ENCODE assay signal across 11 cellular contexts in genomic region chr13:27427663-27428062, GRCh38. TPM values are rescaled to one million over a fixed set of nuclear protein-coding genes. Genes with fewer than 3 reads are reported as not detected.
DNase-seq lines count a peak whose midpoint lies in the region; ATAC-seq and TF ChIP-seq lines count a peak whose summit lies in the region.
"Had no signal": no experiment of that assay in that cellular context is flagged by ENCODE, and none has a peak within 500 bp of the region (broad histone marks: within the 10 kb centered on the region; RNA-seq: fewer than 3 reads in every experiment).

No MANE protein-coding gene starts in this region.

- peak overlapping the region; percentile 90 to 96 (median 94) for H3K4me3 Mint-ChIP-seq in CD4-positive, CD25-positive, alpha-beta regulatory T cell
- peak overlapping the region in 3 of 4 donors; percentile 22 to 94 (median 38) for H3K4me3 Mint-ChIP-seq in IgD-negative memory B cell
- peak overlapping the region in 2 of 3 experiments; percentile 41 to 67 for H3K4me3 Mint-ChIP-seq in nephron

- no peaks in the 10 kb centered on the region for H3K9me3 ChIP-seq in CD4-positive, CD25-positive, alpha-beta regulatory T cell (ENCODE audit: control insufficient read depth in 2 of 2, low read length in 2 of 2)
- no peaks in the 10 kb centered on the region for H3K9me3 ChIP-seq in adrenal gland (replicated peaks in 1 of 3)

- no peaks in the 10 kb centered on the region for H3K9me3 Mint-ChIP-seq in CD4-positive, CD25-positive, alpha-beta regulatory T cell
- no peaks in the 10 kb centered on the region for H3K9me3 Mint-ChIP-seq in IgD-negative memory B cell
- no peaks in the 10 kb centered on the region for H3K9me3 Mint-ChIP-seq in nephron

- TF ChIP-seq POLR2A in adrenal gland (IDR thresholded peaks at IDR 0.05): no peak

- no peaks in the 10 kb centered on the region for H3K27me3 ChIP-seq in CD4-positive, CD25-positive, alpha-beta regulatory T cell (ENCODE audit: control insufficient read depth, insufficient read depth, low read length)
- H3K27me3 ChIP-seq in adrenal gland: no peaks in the 10 kb centered on the region

- peaks cover 51% of the 10 kb centered on the region for H3K36me3 ChIP-seq in CD4-positive, CD25-positive, alpha-beta regulatory T cell (ENCODE audit: control insufficient read depth, insufficient read depth, low read length)
- H3K36me3 ChIP-seq in adrenal gland (replicated peaks in 1 of 2): peaks cover 0 to 48% of the 10 kb centered on the region in 2 donors

- H3K36me3 Mint-ChIP-seq in CD4-positive, CD25-positive, alpha-beta regulatory T cell: peaks cover 46% of the 10 kb centered on the region
- H3K36me3 Mint-ChIP-seq in IgD-negative memory B cell: peaks cover 6% of the 10 kb centered on the region
- peaks cover 44% of the 10 kb centered on the region for H3K36me3 Mint-ChIP-seq in nephron (ENCODE audit: low read depth)

- WGBS in adrenal gland, 4 donors: 74 to 83% (median 82%) methylated on average over 2 of the region's 2 CpGs

- peaks cover 14 to 85% (median 51%) of the 10 kb centered on the region in 4 donors for H3K4me1 Mint-ChIP-seq in CD4-positive, CD25-positive, alpha-beta regulatory T cell
- H3K4me1 Mint-ChIP-seq in IgD-negative memory B cell (peaks cover 11 to 33% (median 23%) of the 10 kb centered on the region in 3 donors), nephron (peaks cover 35% of the 10 kb centered on the region)

- intact Hi-C loops in adrenal gland (cut with DNase I): no loop called here

- peak overlapping the region; percentile 96 for H3K4me3 ChIP-seq in CD4-positive, CD25-positive, alpha-beta regulatory T cell (ENCODE audit: low read depth, low read length)
- H3K4me3 ChIP-seq in adrenal gland: no peak overlapping the region

- ATAC-seq in CD4-positive, CD25-positive, alpha-beta regulatory T cell (ENCODE audit: low read depth in 2 of 2): no peak

- peak in 1 of 3 donors; percentile 49 for DNase-seq in CD4-positive, CD25-positive, alpha-beta regulatory T cell
- DNase-seq in adrenal gland: peak in 6 of 7 donors; percentile 33 to 67 (median 46)
- DNase-seq in middle frontal gyrus (ENCODE audit: extremely low spot score, low spot score): no peak
- no peak for DNase-seq in occipital lobe (lab: John Stamatoyannopoulos, UW)
- no peak for DNase-seq in DMS153 treated with DMSO at 0.1 percent for 48 hours (lab: John Stamatoyannopoulos, UW; ENCODE audit: unreplicated experiment)
- no peak for DNase-seq in AG20443 (ENCODE audit: low spot score)
- DNase-seq: DMS153, NCI-H1092 treated with DMSO at 0.1 percent for 48 hours, NCI-H524 treated with DMSO at 0.1 percent for 48 hours had no signal

- no peak for TF ChIP-seq CTCF in adrenal gland (IDR thresholded peaks at IDR 0.05)
- no peak for TF ChIP-seq CTCF in nephron (IDR thresholded peaks at IDR 0.05; ENCODE audit: unreplicated experiment in 3 of 3)

- peak overlapping the region; percentile 93 for H3K27ac ChIP-seq in CD4-positive, CD25-positive, alpha-beta regulatory T cell (ENCODE audit: insufficient read depth, low read length, poor library complexity, severe bottlenecking)
- H3K27ac ChIP-seq in adrenal gland: peak overlapping the region in 3 of 5 donors; percentile 92 to 96 (median 96)

- H3K4me1 ChIP-seq in CD4-positive, CD25-positive, alpha-beta regulatory T cell (ENCODE audit: control insufficient read depth, insufficient read depth, low read length, poor library complexity, severe bottlenecking): peaks cover 63% of the 10 kb centered on the region
- peaks cover 28 to 32% of the 10 kb centered on the region in 2 donors for H3K4me1 ChIP-seq in adrenal gland (replicated peaks in 1 of 2)

- H3K27ac Mint-ChIP-seq in CD4-positive, CD25-positive, alpha-beta regulatory T cell: peak overlapping the region; percentile 95 to 99 (median 98)
- H3K27ac Mint-ChIP-seq in IgD-negative memory B cell (peak overlapping the region in 1 of 3 donors; percentile 77), nephron (no peak overlapping the region)

- H3K27me3 Mint-ChIP-seq in CD4-positive, CD25-positive, alpha-beta regulatory T cell: no peaks in the 10 kb centered on the region
- H3K27me3 Mint-ChIP-seq in IgD-negative memory B cell (no peaks in the 10 kb centered on the region), nephron (ENCODE audit: low read depth) (no peaks in the 10 kb centered on the region)

RNA-seq across cellular contexts. Expression of gene GTF3A, which starts 3.2 kb away (rescaled TPM):
- total RNA-seq in CD4-positive, CD25-positive, alpha-beta regulatory T cell: 165 TPM
- 100 to 1,000 TPM; 462 to 528 (median 512) TPM for polyA plus RNA-seq in CD4-positive, CD25-positive, alpha-beta regulatory T cell
- polyA plus RNA-seq in IgD-negative memory B cell: 484 TPM
- 100 to 1,000 TPM in 3 of 8 donors, 10 to 100 TPM in 5; 55.2 to 265 (median 82.8) TPM for total RNA-seq in adrenal gland
- polyA plus RNA-seq in adrenal gland: 100 to 1,000 TPM; 153 to 239 (median 168) TPM
- 68.0 TPM for total RNA-seq in occipital lobe

RNA-seq across cellular contexts. Expression of gene MTIF3, which starts 22.7 kb away (rescaled TPM):
- total RNA-seq in CD4-positive, CD25-positive, alpha-beta regulatory T cell: 48.9 TPM
- 100 to 1,000 TPM in 2 of 4 donors, 10 to 100 TPM in 2; 93.3 to 114 (median 103) TPM for polyA plus RNA-seq in CD4-positive, CD25-positive, alpha-beta regulatory T cell
- polyA plus RNA-seq in IgD-negative memory B cell: 110 TPM
- total RNA-seq in adrenal gland: 100 to 1,000 TPM in 1 of 8 donors, 10 to 100 TPM in 7; 51.9 to 110 (median 74.1) TPM
- 100 to 1,000 TPM in 2 of 3 donors, 10 to 100 TPM in 1; 89.6 to 181 (median 147) TPM for polyA plus RNA-seq in adrenal gland
- total RNA-seq in occipital lobe: 50.2 TPM

Comparison
In these comparisons a context has a peak if more than half of its experiments do, and no peak if none do; other contexts are left out.
1. DNase-seq: peak in adrenal gland (6 of 7); none in middle frontal gyrus (single experiment), occipital lobe (single experiment), DMS153 treated with DMSO at 0.1 percent for 48 hours (single experiment) and AG20443 (single experiment).
2. H3K27ac Mint-ChIP-seq: peak in CD4-positive, CD25-positive, alpha-beta regulatory T cell (3 of 3); none in nephron (0 of 3).
3. H3K4me3 Mint-ChIP-seq: peak in every context shown above with its lines; median percentile 94 in CD4-positive, CD25-positive, alpha-beta regulatory T cell; 54 in nephron; 38 in IgD-negative memory B cell.